ENCODE assay signal across 8 cellular contexts in the genomic region with DNA sequence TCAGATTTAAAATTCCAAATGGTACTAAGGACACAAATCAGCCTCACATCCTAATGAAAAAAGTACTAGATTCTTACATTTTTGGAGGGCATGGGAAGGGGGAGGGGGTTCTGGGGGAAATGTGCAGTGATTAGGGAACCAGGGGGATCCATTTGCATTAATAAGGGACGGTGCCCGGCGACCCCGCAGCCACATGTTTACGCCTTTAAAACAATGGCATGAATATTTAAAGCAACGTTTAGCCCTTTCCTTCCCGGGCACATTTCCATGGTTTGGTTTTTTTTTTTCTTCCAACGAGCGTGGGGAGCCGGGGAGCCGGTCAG. TPM values are rescaled to one million over a fixed set of nuclear protein-coding genes. Genes with fewer than 3 reads are reported as not detected.
A peak's percentile ranks its signal among the peaks of the same experiment; 100 is the strongest.
DNase-seq lines count a peak whose midpoint lies in the region; TF ChIP-seq lines count a peak whose summit lies in the region.

No MANE protein-coding gene starts in this region.

- H3K9me2 ChIP-seq in PC-9 (ENCODE audit: insufficient read depth) = no peaks in the 10 kb centered on the region

- H3K27me3 ChIP-seq in PC-9 (ENCODE audit: insufficient read depth, low read depth) (no peaks in the 10 kb centered on the region), esophagus (ENCODE audit: control insufficient read depth in 1 of 2, insufficient read depth in 2 of 2, low read length in 2 of 2) (no peaks in the 10 kb centered on the region), trophoblast cell (ENCODE audit: insufficient read depth, low read length) (peaks cover 20% of the 10 kb centered on the region)

- H3K4me1 ChIP-seq in ES-I3 (ENCODE audit: insufficient read depth, low read length) = peaks cover 19% of the 10 kb centered on the region
- H3K4me1 ChIP-seq in PC-9 (replicated peaks; ENCODE audit: insufficient read depth) = 0 out of 2 replicates have a peak, but pooled peaks cover 15% of the 10 kb centered on the region
- H3K4me1 ChIP-seq in esophagus (ENCODE audit: control insufficient read depth in 2 of 2, insufficient read depth in 2 of 2, low read length in 1 of 2) = peaks cover 0 to 3% of the 10 kb centered on the region in 2 donors
- peaks cover 7 to 11% of the 10 kb centered on the region in 2 experiments for H3K4me1 ChIP-seq in trophoblast cell (ENCODE audit: control insufficient read depth in 1 of 2, insufficient read depth in 2 of 2, low read length in 2 of 2)

- no peak for TF ChIP-seq CTCF in PC-9 (conservative IDR thresholded peaks at IDR 0.05)

- peaks cover 12% of the 10 kb centered on the region for H3K79me1 ChIP-seq in trophoblast cell (ENCODE audit: low read length)

- H3F3A ChIP-seq in PC-9 (ENCODE audit: insufficient read depth, low read depth) = peaks cover 9% of the 10 kb centered on the region; the same call in 1 of the 2 replicates

- H4K20me1 ChIP-seq in PC-9 (ENCODE audit: insufficient read depth) = no peaks in the 10 kb centered on the region

- no peak overlapping the region for H3K23ac ChIP-seq in trophoblast cell (ENCODE audit: low read length)

- intact Hi-C loops in PC-9 (cut with micrococcal nuclease; ENCODE audit: unreplicated experiment) = no loop called here

- DNase-seq in PC-9 = no peak
- no peak for DNase-seq in trophoblast cell
- no peak for DNase-seq in KG1 (lab: John Stamatoyannopoulos, UW)
- no peak for DNase-seq in OCI-M1 (lab: John Stamatoyannopoulos, UW)
- no peak for DNase-seq in NCI-H2227 treated with DMSO at 0.1 percent for 48 hours (lab: John Stamatoyannopoulos, UW)
- no peak for DNase-seq in NCI-H1048 (lab: John Stamatoyannopoulos, UW)

- peak overlapping the region; percentile 93 for H2BK5ac ChIP-seq in trophoblast cell (ENCODE audit: low read depth, low read length, poor library complexity)

- H3K4me2 ChIP-seq in PC-9 = peak overlapping the region; percentile 90
- peak overlapping the region; percentile 85 for H3K4me2 ChIP-seq in trophoblast cell (ENCODE audit: low read length)

- no peak overlapping the region for H2BK12ac ChIP-seq in trophoblast cell (ENCODE audit: low read length)

- H3K14ac ChIP-seq in trophoblast cell (ENCODE audit: low read length) = peak overlapping the region; percentile 98

- CTCF ChIA-PET in PC-9 (lab: Charles Lee) = no interaction called here

- POLR2A ChIA-PET in PC-9 (lab: Charles Lee; ENCODE audit: unreplicated experiment) = no interaction called here

- peaks cover 41% of the 10 kb centered on the region for H3K79me2 ChIP-seq in PC-9 (ENCODE audit: low read depth)
- peaks cover 15% of the 10 kb centered on the region for H3K79me2 ChIP-seq in trophoblast cell (ENCODE audit: control insufficient read depth, insufficient read depth, low read length, poor library complexity)

- H3K9me3 ChIP-seq in ES-I3 (ENCODE audit: control insufficient read depth, insufficient read depth, low read length) (no peaks in the 10 kb centered on the region), PC-9 (ENCODE audit: insufficient read depth, low read depth) (no peaks in the 10 kb centered on the region), esophagus (ENCODE audit: control insufficient read depth in 2 of 2, insufficient read depth in 1 of 2, low read depth in 1 of 2, low read length in 1 of 2) (no peaks in the 10 kb centered on the region), trophoblast cell (ENCODE audit: insufficient read depth, low read depth, low read length) (peaks cover 2% of the 10 kb centered on the region)

- peak overlapping the region; percentile 73 for H2AFZ ChIP-seq in PC-9
- peak overlapping the region; percentile 50 for H2AFZ ChIP-seq in trophoblast cell (ENCODE audit: insufficient read depth, low read length, poor library complexity)

- WGBS in esophagus, 2 donors = 0% methylated on average over 11 of the region's 11 CpGs
- no CpG with 5 or more reads among the region's 11 CpGs for WGBS in trophoblast cell (ENCODE audit: extremely low coverage, insufficient coverage, insufficient read length)

- H2AK5ac ChIP-seq in trophoblast cell (ENCODE audit: low read length) = no peak overlapping the region

- H3K27ac ChIP-seq in PC-9 (peak overlapping the region; percentile 46), esophagus (ENCODE audit: low read depth in 2 of 2, low read length in 1 of 2) (peak overlapping the region; percentile 97), trophoblast cell (ENCODE audit: low read depth, low read length) (peak overlapping the region; percentile 88)

- H3K4me3 ChIP-seq in PC-9 = peak overlapping the region; percentile 75
- H3K4me3 ChIP-seq in esophagus (ENCODE audit: low read depth in 1 of 2, low read length in 2 of 2) = peak overlapping the region; percentile 80 to 96
- peak overlapping the region; percentile 91 for H3K4me3 ChIP-seq in trophoblast cell (ENCODE audit: low read depth, low read length)

- H3K18ac ChIP-seq in trophoblast cell (ENCODE audit: low read length) = peak overlapping the region; percentile 66

- no TSS peak for BruUV-seq in PC-9 (replicated peaks; lab: Mats Ljungman, UMichigan)

- peak overlapping the region; percentile 75 for H2BK120ac ChIP-seq in trophoblast cell (ENCODE audit: insufficient read depth, low read length, poor library complexity)

- H3K36me3 ChIP-seq in ES-I3 (ENCODE audit: insufficient read depth, low read length) (peaks cover 8% of the 10 kb centered on the region; the same call in 1 of the 2 replicates), PC-9 (ENCODE audit: low read depth) (no peaks in the 10 kb centered on the region), esophagus (ENCODE audit: control insufficient read depth in 2 of 2, insufficient read depth in 2 of 2, low read length in 1 of 2) (no peaks in the 10 kb centered on the region), trophoblast cell (ENCODE audit: control insufficient read depth in 1 of 2, insufficient read depth in 2 of 2, low read length in 2 of 2) (peaks cover 0 to 5% of the 10 kb centered on the region in 2 experiments)

- peak overlapping the region; percentile 95 for H4K12ac ChIP-seq in trophoblast cell (ENCODE audit: low read depth, low read length)

- peak overlapping the region; percentile 93 for H3K4ac ChIP-seq in trophoblast cell (ENCODE audit: low read depth, low read length)

- H4K91ac ChIP-seq in trophoblast cell (ENCODE audit: low read depth, low read length) = peak overlapping the region; percentile 85

- peak overlapping the region; percentile 79 for H3K9ac ChIP-seq in ES-I3 (ENCODE audit: low read depth, low read length)
- peak overlapping the region; percentile 98 for H3K9ac ChIP-seq in trophoblast cell (ENCODE audit: low read length)

- peak overlapping the region; percentile 81 for H4K8ac ChIP-seq in trophoblast cell (ENCODE audit: low read depth, low read length)

RNA-seq across cellular contexts. Expression of gene SEPHS1, which starts 1.2 kb away (rescaled TPM):
- 49.9 and 63.0 TPM in 2 replicates for total RNA-seq in PC-9 (2021)
- 10 to 100 TPM; 15.8 to 25.8 TPM for polyA plus RNA-seq in esophagus
- 44.4 and 44.6 TPM in 2 replicates for polyA plus RNA-seq in trophoblast cell (2013)

RNA-seq across cellular contexts. Expression of gene PHYH, which starts 47.0 kb away (rescaled TPM):
- total RNA-seq in PC-9 (2021) = 15.3 and 16.5 TPM in 2 replicates
- 1 to 10 TPM; 5.7 to 7.4 TPM for polyA plus RNA-seq in esophagus
- 14.8 and 15.9 TPM in 2 replicates for polyA plus RNA-seq in trophoblast cell (2013)

Comparison
In these comparisons a context has a peak if more than half of its experiments do, and no peak if none do; other contexts are left out.
1. H3K27ac ChIP-seq: peak in every context shown above with its lines; median percentile 97 in esophagus; 88 in trophoblast cell; 46 in PC-9.